In genomic region chr21:46057111-46057709, GRCh38 we compare ENCODE assay signal across 10 cellular contexts. TPM values are rescaled to one million over a fixed set of nuclear protein-coding genes. Genes with fewer than 3 reads are reported as not detected.
DNase-seq lines count a peak whose midpoint lies in the region; ATAC-seq, FAIRE-seq and TF ChIP-seq lines count a peak whose summit lies in the region.
"Had no signal": no experiment of that assay in that cellular context is flagged by ENCODE, and none has a peak within 500 bp of the region (broad histone marks: within the 10 kb centered on the region; RNA-seq: fewer than 3 reads in every experiment).

No MANE protein-coding gene starts in this region.

- H3K18ac ChIP-seq in mesenchymal stem cell (ENCODE audit: low read depth in 1 of 2, low read length in 2 of 2): peak overlapping the region; percentile 87 to 88

- H3K4me2 ChIP-seq in Loucy (ENCODE audit: low read depth, low read length, poor library complexity, severe bottlenecking) (peak overlapping the region; percentile 86), mesenchymal stem cell (ENCODE audit: low read length, poor library complexity, severe bottlenecking) (no peak overlapping the region)

- peaks cover 15% of the 10 kb centered on the region for H3K4me1 ChIP-seq in Loucy (ENCODE audit: insufficient read depth, low read length, poor library complexity, severe bottlenecking)
- H3K4me1 ChIP-seq in adrenal gland (replicated peaks in 1 of 2): peaks cover 8 to 17% of the 10 kb centered on the region in 2 donors
- H3K4me1 ChIP-seq in mesenchymal stem cell (ENCODE audit: control insufficient read depth, insufficient read depth, low read depth, low read length): peaks cover 32% of the 10 kb centered on the region
- H3K4me1 ChIP-seq in HAP-1: no peaks in the 10 kb centered on the region

- H3K27ac Mint-ChIP-seq in stimulated activated naive B cell treated with anti-CD40 and anti-IgM and Interleukin-4, amounts not matched to agents 10 μg/mL and 1 μg/mL and 100 μg/mL, for 72 hours: peak overlapping the region; percentile 85
- H3K27ac Mint-ChIP-seq: activated T-helper 2 cell treated with anti-CD3 and anti-CD28 coated beads, Interferon-gamma antibody, Interleukin-2, Interleukin-4, amounts not matched to agents 10 μg/mL and 5 μg/mL and 100 μg/mL, durations not matched to agents 14 hours and 24 hours and 36 hours had no signal

- peaks cover 19 to 21% of the 10 kb centered on the region in 2 donors for H3K9me3 Mint-ChIP-seq in stimulated activated naive B cell treated with anti-CD40 and anti-IgM and Interleukin-4, amounts not matched to agents 10 μg/mL and 1 μg/mL and 100 μg/mL, for 72 hours

- FAIRE-seq in frontal cortex (lab: Jason Lieb, UNC): no peak

- H3K4ac ChIP-seq in mesenchymal stem cell (ENCODE audit: low read depth in 1 of 2, low read length in 2 of 2): peak overlapping the region; percentile 87 to 95

- no peak overlapping the region for H3K14ac ChIP-seq in mesenchymal stem cell (ENCODE audit: low read length in 2 of 2)

- in situ Hi-C loops in HAP-1 (cut with MboI; ENCODE audit: low sequenced_read_pairs): no loop called here

- H3K4me1 Mint-ChIP-seq in stimulated activated naive B cell treated with anti-CD40 and anti-IgM and Interleukin-4, amounts not matched to agents 10 μg/mL and 1 μg/mL and 100 μg/mL, for 72 hours: peaks cover 25 to 34% of the 10 kb centered on the region in 2 donors

- H2AK5ac ChIP-seq in mesenchymal stem cell (ENCODE audit: low read length, severe bottlenecking): peak overlapping the region; percentile 19

- intact Hi-C loops in adrenal gland (cut with DNase I): no loop called here

- peaks cover 29 to 45% of the 10 kb centered on the region in 2 donors for H3K27me3 Mint-ChIP-seq in stimulated activated naive B cell treated with anti-CD40 and anti-IgM and Interleukin-4, amounts not matched to agents 10 μg/mL and 1 μg/mL and 100 μg/mL, for 72 hours

- peak; percentile 57 to 66 for ATAC-seq in stimulated activated naive B cell treated with anti-CD40 and anti-IgM and Interleukin-4, amounts not matched to agents 10 μg/mL and 1 μg/mL and 100 μg/mL, for 72 hours (replicated peaks)
- no peak for ATAC-seq in GM19351 (IDR thresholded peaks at IDR 0.05; ENCODE audit: unreplicated experiment)
- ATAC-seq: Panc1 had no signal

- H3K4me3 Mint-ChIP-seq in stimulated activated naive B cell treated with anti-CD40 and anti-IgM and Interleukin-4, amounts not matched to agents 10 μg/mL and 1 μg/mL and 100 μg/mL, for 72 hours: peak overlapping the region; percentile 67 to 69

- H3K23ac ChIP-seq in mesenchymal stem cell (ENCODE audit: low read length in 2 of 2): peak overlapping the region in 1 of 2 experiments; percentile 60

- H3K9ac ChIP-seq in Loucy (ENCODE audit: low read depth, low read length, poor library complexity, severe bottlenecking) (peak overlapping the region; percentile 32), mesenchymal stem cell (ENCODE audit: low read length) (peak overlapping the region; percentile 93)

- no peaks in the 10 kb centered on the region for H3F3A ChIP-seq in Loucy (ENCODE audit: low read depth)

- peak overlapping the region; percentile 91 for H4K8ac ChIP-seq in mesenchymal stem cell (ENCODE audit: low read length)

- H3K36me3 ChIP-seq in Loucy (ENCODE audit: insufficient read depth, low read length) (no peaks in the 10 kb centered on the region), adrenal gland (replicated peaks in 1 of 2) (no peaks in the 10 kb centered on the region), mesenchymal stem cell (ENCODE audit: control insufficient read depth in 1 of 2, insufficient read depth in 2 of 2, low read depth in 1 of 2, low read length in 2 of 2) (peaks cover 0 to 8% of the 10 kb centered on the region in 2 experiments), HAP-1 (replicated peaks) (no peaks in the 10 kb centered on the region)

- TF ChIP-seq POLR2A in adrenal gland (IDR thresholded peaks at IDR 0.05): no peak

- no peaks in the 10 kb centered on the region for H4K20me1 ChIP-seq in Loucy (ENCODE audit: insufficient read depth, low read length, poor library complexity, severe bottlenecking)

- H3K27ac ChIP-seq in adrenal gland (peak overlapping the region in 4 of 5 donors; percentile 27 to 83 (median 54)), mesenchymal stem cell (ENCODE audit: low read length, poor library complexity, severe bottlenecking) (no peak overlapping the region)

- WGBS in adrenal gland, 4 donors: 61 to 74% (median 65%) methylated on average over 13 to 27 of the region's 27 CpGs
- whole genome bisulfite sequencing in mesenchymal stem cell: 78% methylated on average over 27 of the region's 27 CpGs

- H3K79me2 ChIP-seq in Loucy (ENCODE audit: insufficient read depth, low read length): no peaks in the 10 kb centered on the region

- no peaks in the 10 kb centered on the region for H3K79me1 ChIP-seq in mesenchymal stem cell (replicated peaks; ENCODE audit: low read length, poor library complexity, severe bottlenecking)

- H2AFZ ChIP-seq in Loucy (ENCODE audit: low read length): peak overlapping the region; percentile 17; the same call in 1 of the 2 replicates
- H2AFZ ChIP-seq in mesenchymal stem cell (ENCODE audit: low read depth, low read length): no peak overlapping the region

- H2BK15ac ChIP-seq in mesenchymal stem cell (ENCODE audit: low read depth, poor library complexity, severe bottlenecking): peak overlapping the region; percentile 85

- peaks cover 6 to 7% of the 10 kb centered on the region in 2 donors for H3K36me3 Mint-ChIP-seq in stimulated activated naive B cell treated with anti-CD40 and anti-IgM and Interleukin-4, amounts not matched to agents 10 μg/mL and 1 μg/mL and 100 μg/mL, for 72 hours

- H2BK120ac ChIP-seq in mesenchymal stem cell (ENCODE audit: low read depth, low read length): peak overlapping the region; percentile 97

- H3K9me3 ChIP-seq in Loucy (ENCODE audit: insufficient read depth, low read depth, low read length) (peaks cover 6% of the 10 kb centered on the region; the same call in 1 of the 2 replicates), adrenal gland (replicated peaks in 1 of 3) (no peaks in the 10 kb centered on the region), mesenchymal stem cell (ENCODE audit: control insufficient read depth, low read length) (no peaks in the 10 kb centered on the region), HAP-1 (peaks cover 1% of the 10 kb centered on the region; the same call in 1 of the 2 replicates)

- TF ChIP-seq CTCF in Loucy (conservative IDR thresholded peaks at IDR 0.05; ENCODE audit: low read length): no peak
- TF ChIP-seq CTCF in adrenal gland (IDR thresholded peaks at IDR 0.05): no peak

- no peaks in the 10 kb centered on the region for H3K9me2 ChIP-seq in Loucy (replicated peaks; ENCODE audit: low read depth, low read length)

- H2BK5ac ChIP-seq in mesenchymal stem cell (ENCODE audit: low read depth, low read length, poor library complexity, severe bottlenecking): no peak overlapping the region

- peak overlapping the region; percentile 66 for H3K4me3 ChIP-seq in Loucy (ENCODE audit: low read length, poor library complexity, severe bottlenecking)
- no peak overlapping the region for H3K4me3 ChIP-seq in adrenal gland
- H3K4me3 ChIP-seq in mesenchymal stem cell (ENCODE audit: insufficient read depth in 1 of 2, low read depth in 1 of 2, low read length in 2 of 2): no peak overlapping the region
- no peak overlapping the region for H3K4me3 ChIP-seq in HAP-1

- peak overlapping the region; percentile 95 to 98 for H2BK12ac ChIP-seq in mesenchymal stem cell (ENCODE audit: low read length in 2 of 2)

- H4K91ac ChIP-seq in mesenchymal stem cell (ENCODE audit: low read length): peak overlapping the region; percentile 98

- H3K27me3 ChIP-seq in Loucy (ENCODE audit: insufficient read depth, low read length, poor library complexity, severe bottlenecking) (no peaks in the 10 kb centered on the region), adrenal gland (no peaks in the 10 kb centered on the region), mesenchymal stem cell (ENCODE audit: control insufficient read depth in 1 of 2, insufficient read depth in 1 of 2, low read length in 2 of 2) (no peaks in the 10 kb centered on the region), HAP-1 (ENCODE audit: low read depth) (no peaks in the 10 kb centered on the region)

- DNase-seq in adrenal gland (peak in 1 of 7 donors; percentile 22), mesenchymal stem cell (no peak), DMS79 treated with DMSO at 0.1 percent for 48 hours (lab: John Stamatoyannopoulos, UW) (no peak), frontal cortex (ENCODE audit: low spot score in 2 of 2) (no peak), HAP-1 (ENCODE audit: low spot score in 2 of 2) (no peak)
- DNase-seq in stimulated activated naive B cell treated with anti-CD40 and anti-IgM and Interleukin-4, amounts not matched to agents 10 μg/mL and 1 μg/mL and 100 μg/mL, for 72 hours: peak; percentile 42

RNA-seq across cellular contexts. Expression of gene COL6A2, which starts 40.7 kb away (rescaled TPM):
- total RNA-seq in adrenal gland: 100 to 1,000 TPM in 7 of 8 donors, 10 to 100 TPM in 1; 80.3 to 335 (median 181) TPM
- polyA plus RNA-seq in adrenal gland: 100 to 1,000 TPM in 2 of 3 donors, 10 to 100 TPM in 1; 19.0 to 543 (median 246) TPM
- 1,409 TPM for polyA plus RNA-seq in mesenchymal stem cell (2013, experiment 1 of 2)
- 1,389 TPM for polyA plus RNA-seq in mesenchymal stem cell (2013, experiment 2 of 2)
- 15.5 TPM for total RNA-seq in frontal cortex
